In genomic region chr15:100349696-100350433, GRCh38 we compare ENCODE assay signal across 8 cellular contexts. TPM values are rescaled to one million over a fixed set of nuclear protein-coding genes. Genes with fewer than 3 reads are reported as not detected.
A peak's percentile ranks its signal among the peaks of the same experiment; 100 is the strongest.
DNase-seq lines count a peak whose midpoint lies in the region; ATAC-seq and TF ChIP-seq lines count a peak whose summit lies in the region.

No MANE protein-coding gene starts in this region.

- H3K36me3 Mint-ChIP-seq in IgD-negative memory B cell (no peaks in the 10 kb centered on the region), nephron (ENCODE audit: low read depth) (no peaks in the 10 kb centered on the region)

- no peaks in the 10 kb centered on the region for H3K36me3 ChIP-seq in RWPE2 (ENCODE audit: low read depth)

- H3K4me1 Mint-ChIP-seq in IgD-negative memory B cell (peaks cover 4 to 9% (median 4%) of the 10 kb centered on the region in 3 donors), nephron (peaks cover 12% of the 10 kb centered on the region)

- peak overlapping the region; percentile 42 for H3K4me3 ChIP-seq in RWPE2 (ENCODE audit: severe bottlenecking)
- H3K4me3 ChIP-seq in fibroblast of pulmonary artery (replicated peaks; ENCODE audit: low read depth, low read length), result peak overlapping the region; percentile 76

- H3K4me1 ChIP-seq in RWPE2 (ENCODE audit: insufficient read depth, poor library complexity, severe bottlenecking), result peaks cover 13% of the 10 kb centered on the region

- H3K9me3 Mint-ChIP-seq in IgD-negative memory B cell (no peaks in the 10 kb centered on the region), nephron (peaks cover 3% of the 10 kb centered on the region)

- H3K9me3 ChIP-seq in RWPE2 (ENCODE audit: severe bottlenecking), result no peaks in the 10 kb centered on the region

- H3K27me3 Mint-ChIP-seq in IgD-negative memory B cell, result peaks cover 15% of the 10 kb centered on the region
- peaks cover 23% of the 10 kb centered on the region for H3K27me3 Mint-ChIP-seq in nephron (ENCODE audit: low read depth)

- H3K27me3 ChIP-seq in RWPE2 (ENCODE audit: insufficient read depth, poor library complexity, severe bottlenecking), result no peaks in the 10 kb centered on the region

- H3K4me3 Mint-ChIP-seq in IgD-negative memory B cell (peak overlapping the region; percentile 88 to 97 (median 94)), nephron (peak overlapping the region; percentile 91 to 97 (median 94))

- peak; percentile 95 for ATAC-seq in GM21528 (IDR thresholded peaks at IDR 0.05; ENCODE audit: low FRiP score, unreplicated experiment)
- ATAC-seq in RWPE2 (ENCODE audit: low read depth), result peak; percentile 85

- peak overlapping the region; percentile 56 for H3K27ac ChIP-seq in RWPE2 (ENCODE audit: poor library complexity, severe bottlenecking)

- TF ChIP-seq CTCF in RWPE2 (IDR thresholded peaks at IDR 0.05; ENCODE audit: poor library complexity, severe bottlenecking) (peak; percentile 100), fibroblast of pulmonary artery (IDR thresholded peaks at IDR 0.05; ENCODE audit: low read length, missing control alignments) (peak; percentile 96), nephron (IDR thresholded peaks at IDR 0.05; ENCODE audit: unreplicated experiment in 3 of 3) (peak; percentile 78 to 86 (median 85))

- H3K27ac Mint-ChIP-seq in IgD-negative memory B cell, result peak overlapping the region; percentile 33 to 81 (median 49)
- H3K27ac Mint-ChIP-seq in nephron, result peak overlapping the region; percentile 69 to 92 (median 91)

- DNase-seq in DMS153 treated with DMSO at 0.1 percent for 48 hours (lab: John Stamatoyannopoulos, UW; ENCODE audit: unreplicated experiment) (peak; percentile 25), RWPE2 (ENCODE audit: low spot score) (peak; percentile 86), fibroblast of pulmonary artery (ENCODE audit: low read depth) (peak; percentile 93)
- peak; percentile 78 for DNase-seq in activated effector memory CD4-positive, alpha-beta T cell treated with Interleukin-2 at 50 U/mL for 16 hours
- peak; percentile 81 for DNase-seq in stimulated activated naive CD4-positive, alpha-beta T cell treated with Interleukin-2 at 50 U/mL for 16 hours (lab: John Stamatoyannopoulos, UW)

RNA-seq across cellular contexts. Expression of gene ADAMTS17, which starts 8.1 kb away (rescaled TPM):
- polyA plus RNA-seq in IgD-negative memory B cell, result not detected

Comparison
In these comparisons a context has a peak if more than half of its experiments do, and no peak if none do; other contexts are left out.
1. Peak in every context shown above with its lines: DNase-seq, ATAC-seq, H3K4me3 ChIP-seq and H3K27ac ChIP-seq.
2. DNase-seq: peak in every context shown above with its lines; median percentile 93 in fibroblast of pulmonary artery; 86 in RWPE2; 81 in stimulated activated naive CD4-positive, alpha-beta T cell treated with Interleukin-2 at 50 U/mL for 16 hours; 78 in activated effector memory CD4-positive, alpha-beta T cell treated with Interleukin-2 at 50 U/mL for 16 hours; 25 in DMS153 treated with DMSO at 0.1 percent for 48 hours.